Comparison of ENCODE assay signal across 28 cellular contexts in the genomic region with DNA sequence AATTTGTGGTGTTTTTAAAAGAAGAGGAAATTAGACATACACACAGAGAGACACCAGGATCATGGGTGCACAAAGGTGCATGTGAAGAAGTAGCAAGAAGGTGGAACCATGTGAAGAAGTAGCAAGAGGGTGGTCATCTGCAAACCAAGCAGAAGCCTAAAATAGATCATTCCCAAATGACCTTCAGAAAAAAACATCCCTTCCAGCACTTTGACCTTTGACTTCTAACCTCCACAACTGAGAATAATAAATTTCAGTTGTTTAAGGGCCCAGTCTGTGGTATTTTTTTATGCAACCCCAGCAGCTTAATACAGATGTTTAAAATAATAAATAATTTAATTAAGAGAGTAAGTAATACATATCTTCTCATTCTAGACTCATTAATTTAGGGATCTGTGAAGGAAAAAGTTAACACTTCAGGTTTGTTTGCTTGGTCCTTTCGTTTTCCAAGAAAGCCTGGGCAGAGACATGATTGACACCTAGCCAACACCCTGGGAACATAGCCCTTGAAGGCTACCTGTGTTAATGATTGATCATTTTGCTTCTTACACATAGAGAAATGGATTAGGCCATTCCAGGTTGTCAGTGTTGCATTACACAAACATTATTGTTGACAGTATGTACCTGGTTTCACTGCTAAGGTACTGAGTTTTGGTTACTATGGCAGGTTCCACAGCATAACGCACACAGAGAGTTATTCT.
DNase-seq lines count a peak whose midpoint lies in the region; ATAC-seq, FAIRE-seq and TF ChIP-seq lines count a peak whose summit lies in the region.
"Had no signal": no experiment of that assay in that cellular context is flagged by ENCODE, and none has a peak within 500 bp of the region (broad histone marks: within the 10 kb centered on the region; RNA-seq: fewer than 3 reads in every experiment).

No MANE protein-coding gene starts in this region.

- H3K79me2 ChIP-seq in HepG2 (ENCODE audit: insufficient read depth, low read length), result no peaks in the 10 kb centered on the region

- H3K4me3 Mint-ChIP-seq in activated CD8-positive, alpha-beta memory T cell treated with anti-CD3 and anti-CD28 coated beads, Interleukin-2, amount 10 ng/mL, durations not matched to agents 7 days and 5 days, result no peak overlapping the region
- H3K4me3 Mint-ChIP-seq: CD4-positive, alpha-beta T cell had no signal

- WGBS in body of pancreas, 2 donors, result 17 to 22% methylated on average over 2 of the region's 2 CpGs
- WGBS in HepG2 (ENCODE audit: low lambda C conversion rate), result 0% methylated on average over 2 of the region's 2 CpGs
- 26 to 40% (median 33%) methylated on average over 2 of the region's 2 CpGs for WGBS in stomach, 5 donors

- BruUV-seq in HepG2 (replicated peaks; lab: Mats Ljungman, UMichigan), result no TSS peak

- CTCF ChIA-PET in HepG2 (lab: Yijun Ruan, JAX; ENCODE audit: low intra/inter-chr PET ratio, low total read pairs), result no interaction called here
- CTCF ChIA-PET in activated CD8-positive, alpha-beta memory T cell treated with anti-CD3 and anti-CD28 coated beads, Interleukin-2, amount 10 ng/mL, durations not matched to agents 7 days and 5 days (lab: Charles Lee), result no interaction called here

- TF ChIP-seq EP300 in HepG2 (IDR thresholded peaks at IDR 0.05; ENCODE audit: low read depth in 2 of 2, low read length in 2 of 2) (no peak), HepG2 (CRISPR knock-in tag; IDR thresholded peaks at IDR 0.05; ENCODE audit: borderline replicate concordance) (no peak), stomach (IDR thresholded peaks at IDR 0.05) (no peak)

- H3K27me3 ChIP-seq in body of pancreas (no peaks in the 10 kb centered on the region), HepG2 (ENCODE audit: control insufficient read depth in 1 of 2, insufficient read depth in 2 of 2, low read length in 2 of 2) (no peaks in the 10 kb centered on the region), stomach (no peaks in the 10 kb centered on the region)
- H3K27me3 ChIP-seq: BLaER1 had no signal

- in situ Hi-C loops in HepG2 (cut with HindIII; ENCODE audit: extremely low pct_ligation_motif_present, low pct_unique_long_range_greater_than_20kb), result no loop called here

- TF ChIP-seq CTCF in body of pancreas (IDR thresholded peaks at IDR 0.05) (no peak), HepG2 (CRISPR knock-in tag; IDR thresholded peaks at IDR 0.05) (no peak), stomach (IDR thresholded peaks at IDR 0.05) (no peak)

- peak; percentile 0 for DNase-seq in NCI-H748 (lab: John Stamatoyannopoulos, UW; ENCODE audit: unreplicated experiment)
- DNase-seq in NCI-H748 treated with DMSO at 0.1 percent for 48 hours (lab: John Stamatoyannopoulos, UW), result no peak
- peak; percentile 44 to 71 (median 69) for DNase-seq in body of pancreas
- no peak for DNase-seq in HepG2 (ENCODE audit: low spot score)
- peak; percentile 39 for DNase-seq in stomach
- DNase-seq in activated CD8-positive, alpha-beta memory T cell treated with anti-CD3 and anti-CD28 coated beads, Interleukin-2, amount 10 ng/mL, durations not matched to agents 7 days and 5 days, result no peak
- no peak for DNase-seq in stimulated activated CD4-positive, alpha-beta T cell treated with anti-CD3 and anti-CD28 coated beads, Interleukin-1b, Interleukin-23, amount 100 ng/mL, for 48 hours
- DNase-seq: ACHN; Calu3; CD4-positive, alpha-beta T cell; EL; GF-D8; KBM-7; MM.1S; NCI-H1048; NCI-H1436; NCI-H187 treated with DMSO at 0.1 percent for 48 hours; NCI-H510A; NCI-H774; PC-9; RPMI8226; SHP77 treated with DMSO at 0.1 percent for 48 hours had no signal

- H3K9me3 ChIP-seq in body of pancreas (no peaks in the 10 kb centered on the region), HepG2 (ENCODE audit: low read length) (no peaks in the 10 kb centered on the region), stomach (no peaks in the 10 kb centered on the region)
- H3K9me3 ChIP-seq: BLaER1 had no signal

- H3K9me3 Mint-ChIP-seq in activated CD8-positive, alpha-beta memory T cell treated with anti-CD3 and anti-CD28 coated beads, Interleukin-2, amount 10 ng/mL, durations not matched to agents 7 days and 5 days (ENCODE audit: low read depth), result peaks cover 2% of the 10 kb centered on the region

- no peaks in the 10 kb centered on the region for H3K27me3 Mint-ChIP-seq in activated CD8-positive, alpha-beta memory T cell treated with anti-CD3 and anti-CD28 coated beads, Interleukin-2, amount 10 ng/mL, durations not matched to agents 7 days and 5 days
- H3K27me3 Mint-ChIP-seq: CD4-positive, alpha-beta T cell had no signal

- H3K27ac ChIP-seq in body of pancreas (peak overlapping the region in 3 of 4 donors; percentile 37 to 68 (median 43)), HepG2 (ENCODE audit: extremely low read length, insufficient read depth, low read length) (no peak overlapping the region), stomach (no peak overlapping the region)
- H3K27ac ChIP-seq: 22Rv1, BLaER1, PC-9, SK-N-MC had no signal

- H2AFZ ChIP-seq in HepG2 (ENCODE audit: low read length), result no peak overlapping the region
- H2AFZ ChIP-seq: PC-9 had no signal

- H3K36me3 Mint-ChIP-seq in activated CD8-positive, alpha-beta memory T cell treated with anti-CD3 and anti-CD28 coated beads, Interleukin-2, amount 10 ng/mL, durations not matched to agents 7 days and 5 days, result no peaks in the 10 kb centered on the region

- no peaks in the 10 kb centered on the region for H4K20me1 ChIP-seq in HepG2 (ENCODE audit: insufficient read depth, low read length)
- H4K20me1 ChIP-seq: BLaER1 had no signal

- ATAC-seq in body of pancreas (peak; percentile 99), HepG2 (peak; percentile 77), HG03442 (IDR thresholded peaks at IDR 0.05; ENCODE audit: unreplicated experiment) (no peak)
- no peak for ATAC-seq in activated CD8-positive, alpha-beta memory T cell treated with anti-CD3 and anti-CD28 coated beads, Interleukin-2, amount 10 ng/mL, durations not matched to agents 7 days and 5 days
- ATAC-seq: HCT116 had no signal

- no peak overlapping the region for H3K4me3 ChIP-seq in body of pancreas
- no peak overlapping the region for H3K4me3 ChIP-seq in HepG2 (replicated peaks in 1 of 3; ENCODE audit: insufficient read depth in 1 of 3, low read depth in 2 of 3, low read length in 3 of 3)
- H3K4me3 ChIP-seq in stomach, result no peak overlapping the region
- H3K4me3 ChIP-seq: BLaER1, PC-9, SK-N-MC had no signal

- intact Hi-C loops in body of pancreas (cut with DNase I) (no loop called here), HepG2 (cut with micrococcal nuclease; ENCODE audit: unreplicated experiment) (no loop called here), stomach (cut with DNase I; ENCODE audit: low total_unique reads) (no loop called here)

- no peak overlapping the region for H3K4me2 ChIP-seq in HepG2 (ENCODE audit: low read depth, low read length)
- H3K4me2 ChIP-seq: BLaER1, PC-9 had no signal

- no peak overlapping the region for H3K9ac ChIP-seq in HepG2 (ENCODE audit: insufficient read depth, low read depth, low read length)
- H3K9ac ChIP-seq: BLaER1 had no signal

- POLR2A ChIA-PET in HepG2 (lab: Yijun Ruan, JAX), result no interaction called here

- H3K4me1 Mint-ChIP-seq in activated CD8-positive, alpha-beta memory T cell treated with anti-CD3 and anti-CD28 coated beads, Interleukin-2, amount 10 ng/mL, durations not matched to agents 7 days and 5 days, result no peaks in the 10 kb centered on the region

- FAIRE-seq in HepG2 (lab: Jason Lieb, UNC), result no peak
- FAIRE-seq: H1 had no signal

- H3K36me3 ChIP-seq in body of pancreas (replicated peaks in 1 of 2; ENCODE audit: insufficient read depth in 1 of 2, low read depth in 2 of 2) (no peaks in the 10 kb centered on the region), HepG2 (replicated peaks in 1 of 2; ENCODE audit: control insufficient read depth in 1 of 2, insufficient read depth in 2 of 2, low read length in 2 of 2) (no peaks in the 10 kb centered on the region), stomach (no peaks in the 10 kb centered on the region)
- H3K36me3 ChIP-seq: BLaER1 had no signal

- no peak overlapping the region for H3K27ac Mint-ChIP-seq in activated CD8-positive, alpha-beta memory T cell treated with anti-CD3 and anti-CD28 coated beads, Interleukin-2, amount 10 ng/mL, durations not matched to agents 7 days and 5 days
- H3K27ac Mint-ChIP-seq: CD4-positive, alpha-beta T cell had no signal

- TF ChIP-seq RAD21 in HepG2 (CRISPR knock-in tag; IDR thresholded peaks at IDR 0.05), result no peak

- peaks cover 11% of the 10 kb centered on the region for H3K4me1 ChIP-seq in body of pancreas
- H3K4me1 ChIP-seq in HepG2 (ENCODE audit: insufficient read depth, low read length), result no peaks in the 10 kb centered on the region; the same call in 1 of the 2 replicates
- H3K4me1 ChIP-seq in stomach, result no peaks in the 10 kb centered on the region
- H3K4me1 ChIP-seq: BLaER1 had no signal

- TF ChIP-seq POLR2A in body of pancreas (IDR thresholded peaks at IDR 0.05) (no peak), HepG2 (IDR thresholded peaks at IDR 0.05; ENCODE audit: insufficient read depth in 1 of 2, low read depth in 2 of 2, low read length in 2 of 2) (no peak), stomach (IDR thresholded peaks at IDR 0.05) (no peak)

TF ChIP-seq in HepG2, 621 proteins besides CTCF, POLR2A, EP300 and RAD21:
- TF ChIP-seq FOXA3 (CRISPR knock-in tag; IDR thresholded peaks at IDR 0.05), result no peak
- TF ChIP-seq, protein P1, sequence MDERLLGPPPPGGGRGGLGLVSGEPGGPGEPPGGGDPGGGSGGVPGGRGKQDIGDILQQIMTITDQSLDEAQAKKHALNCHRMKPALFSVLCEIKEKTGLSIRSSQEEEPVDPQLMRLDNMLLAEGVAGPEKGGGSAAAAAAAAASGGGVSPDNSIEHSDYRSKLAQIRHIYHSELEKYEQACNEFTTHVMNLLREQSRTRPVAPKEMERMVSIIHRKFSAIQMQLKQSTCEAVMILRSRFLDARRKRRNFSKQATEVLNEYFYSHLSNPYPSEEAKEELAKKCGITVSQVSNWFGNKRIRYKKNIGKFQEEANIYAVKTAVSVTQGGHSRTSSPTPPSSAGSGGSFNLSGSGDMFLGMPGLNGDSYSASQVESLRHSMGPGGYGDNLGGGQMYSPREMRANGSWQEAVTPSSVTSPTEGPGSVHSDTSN (CRISPR knock-in tag; IDR thresholded peaks at IDR 0.05), result peak; percentile 62; the same call in 1 of the 2 replicates

Comparison
In these comparisons a context has a peak if more than half of its experiments do, and no peak if none do; other contexts are left out.
1. DNase-seq: peak in NCI-H748 (single experiment), body of pancreas (4 of 4) and stomach (single experiment); none in NCI-H748 treated with DMSO at 0.1 percent for 48 hours (single experiment), HepG2 (single experiment), activated CD8-positive, alpha-beta memory T cell treated with anti-CD3 and anti-CD28 coated beads, Interleukin-2, amount 10 ng/mL, durations not matched to agents 7 days and 5 days (single experiment) and stimulated activated CD4-positive, alpha-beta T cell treated with anti-CD3 and anti-CD28 coated beads, Interleukin-1b, Interleukin-23, amount 100 ng/mL, for 48 hours (single experiment).
2. ATAC-seq: peak in body of pancreas (single experiment) and HepG2 (single experiment); none in activated CD8-positive, alpha-beta memory T cell treated with anti-CD3 and anti-CD28 coated beads, Interleukin-2, amount 10 ng/mL, durations not matched to agents 7 days and 5 days (single experiment) and HG03442 (single experiment).
3. H3K27ac ChIP-seq: peak in body of pancreas (3 of 4); none in HepG2 (single experiment) and stomach (0 of 5).